8 cellular contexts compared by ENCODE assay signal in the genomic region with DNA sequence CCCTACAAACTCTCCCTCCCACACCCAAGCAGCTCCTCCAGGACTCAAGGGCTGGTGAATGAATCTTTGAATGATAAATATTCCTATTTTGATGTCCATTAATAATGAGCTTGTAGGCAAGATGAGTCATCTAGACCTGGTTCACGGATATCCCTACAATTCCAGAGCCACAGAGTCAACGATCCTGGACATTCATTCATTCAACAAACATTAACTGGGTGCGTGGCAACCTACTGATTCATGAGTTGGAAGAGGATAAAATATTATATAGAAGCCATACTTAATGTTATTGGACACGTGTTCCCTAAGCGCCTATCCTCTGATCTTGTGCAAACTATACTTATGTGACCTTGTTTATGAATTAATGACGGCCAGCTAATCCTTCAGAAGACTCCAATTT. TPM values are rescaled to one million over a fixed set of nuclear protein-coding genes. Genes with fewer than 3 reads are reported as not detected.
DNase-seq lines count a peak whose midpoint lies in the region; ATAC-seq, FAIRE-seq and TF ChIP-seq lines count a peak whose summit lies in the region.
"Had no signal": no experiment of that assay in that cellular context is flagged by ENCODE, and none has a peak within 500 bp of the region (broad histone marks: within the 10 kb centered on the region; RNA-seq: fewer than 3 reads in every experiment).

No MANE protein-coding gene starts in this region.

- TF ChIP-seq RAD21 in HepG2 (CRISPR knock-in tag; IDR thresholded peaks at IDR 0.05): no peak

- peak overlapping the region; percentile 25 to 71 (median 29); a peak in 3 of 6 replicates for H3K4me3 ChIP-seq in HepG2 (replicated peaks in 1 of 3; ENCODE audit: insufficient read depth in 1 of 3, low read depth in 2 of 3, low read length in 3 of 3)
- no peak overlapping the region for H3K4me3 ChIP-seq in right lobe of liver
- peak overlapping the region; percentile 53 to 65 for H3K4me3 ChIP-seq in vagina

- H3K27me3 ChIP-seq in HepG2 (ENCODE audit: control insufficient read depth in 1 of 2, insufficient read depth in 2 of 2, low read length in 2 of 2) (no peaks in the 10 kb centered on the region), right lobe of liver (no peaks in the 10 kb centered on the region), vagina (no peaks in the 10 kb centered on the region)
- H3K27me3 ChIP-seq: uterus had no signal

- no peak for DNase-seq in HepG2 (ENCODE audit: low spot score)
- DNase-seq in right lobe of liver: no peak
- DNase-seq in glutamatergic neuron: no peak
- DNase-seq in vagina (ENCODE audit: extremely low spot score in 2 of 2): no peak
- DNase-seq in stimulated activated CD4-positive, alpha-beta T cell treated with anti-CD3 and anti-CD28 coated beads, Interleukin-12 subunit alpha, Interleukin-12 subunit beta, amount 100 ng/mL, for 4 hours: no peak
- no peak for DNase-seq in NCI-H1694 treated with DMSO at 0.1 percent for 48 hours (lab: John Stamatoyannopoulos, UW)

- ATAC-seq in HepG2 (no peak), right lobe of liver (no peak)

- H4K20me1 ChIP-seq in HepG2 (ENCODE audit: insufficient read depth, low read length): no peaks in the 10 kb centered on the region

- peaks cover 2% of the 10 kb centered on the region for H3K79me2 ChIP-seq in HepG2 (ENCODE audit: insufficient read depth, low read length)

- H3K27ac ChIP-seq in HepG2 (ENCODE audit: extremely low read length, insufficient read depth, low read length): no peak overlapping the region
- H3K27ac ChIP-seq in right lobe of liver: no peak overlapping the region
- H3K27ac ChIP-seq in vagina: no peak overlapping the region

- no peaks in the 10 kb centered on the region for H3K36me3 Mint-ChIP-seq in glutamatergic neuron (ENCODE audit: unreplicated experiment)

- TF ChIP-seq CTCF in HepG2 (CRISPR knock-in tag; IDR thresholded peaks at IDR 0.05): no peak
- TF ChIP-seq CTCF in right lobe of liver (IDR thresholded peaks at IDR 0.05): no peak
- no peak for TF ChIP-seq CTCF in glutamatergic neuron (IDR thresholded peaks at IDR 0.05; ENCODE audit: partially characterized antibody, unreplicated experiment)
- no peak for TF ChIP-seq CTCF in vagina (IDR thresholded peaks at IDR 0.05)

- H3K4me1 ChIP-seq in HepG2 (ENCODE audit: insufficient read depth, low read length): peaks cover 71% of the 10 kb centered on the region
- H3K4me1 ChIP-seq in right lobe of liver: peaks cover 0 to 13% (median under 1%) of the 10 kb centered on the region in 4 donors
- peaks cover 11% of the 10 kb centered on the region for H3K4me1 ChIP-seq in vagina
- H3K4me1 ChIP-seq: uterus had no signal

- H3K9me3 Mint-ChIP-seq in glutamatergic neuron (ENCODE audit: unreplicated experiment): no peaks in the 10 kb centered on the region

- in situ Hi-C loops in HepG2 (cut with HindIII; ENCODE audit: extremely low pct_ligation_motif_present, low pct_unique_long_range_greater_than_20kb): no loop called here

- H3K9ac ChIP-seq in HepG2 (ENCODE audit: insufficient read depth, low read depth, low read length): peak overlapping the region; percentile 61; the same call in 1 of the 2 replicates

- CTCF ChIA-PET in HepG2 (lab: Yijun Ruan, JAX; ENCODE audit: low intra/inter-chr PET ratio, low total read pairs): no interaction called here

- no peaks in the 10 kb centered on the region for H3K9me3 ChIP-seq in HepG2 (ENCODE audit: low read length)
- no peaks in the 10 kb centered on the region for H3K9me3 ChIP-seq in right lobe of liver
- no peaks in the 10 kb centered on the region for H3K9me3 ChIP-seq in vagina
- H3K9me3 ChIP-seq: uterus had no signal

- H3K4me2 ChIP-seq in HepG2 (ENCODE audit: low read depth, low read length): peak overlapping the region; percentile 81

- TF ChIP-seq EP300 in HepG2 (IDR thresholded peaks at IDR 0.05; ENCODE audit: low read depth in 2 of 2, low read length in 2 of 2) (no peak; a peak in 1 of 4 replicates), HepG2 (CRISPR knock-in tag; IDR thresholded peaks at IDR 0.05; ENCODE audit: borderline replicate concordance) (no peak)

- H2AFZ ChIP-seq in HepG2 (ENCODE audit: low read length): peak overlapping the region; percentile 48

- intact Hi-C loops in HepG2 (cut with micrococcal nuclease; ENCODE audit: unreplicated experiment) (no loop called here), right lobe of liver (cut with DNase I) (no loop called here), vagina (cut with DNase I) (no loop called here)

- no TSS peak for BruUV-seq in HepG2 (replicated peaks; lab: Mats Ljungman, UMichigan)

- peak overlapping the region; percentile 1 for H3K27ac Mint-ChIP-seq in glutamatergic neuron (ENCODE audit: unreplicated experiment)

- 40% methylated on average over 6 of the region's 6 CpGs for whole genome bisulfite sequencing in HepG2 (ENCODE audit: low lambda C conversion rate)
- WGBS in right lobe of liver (ENCODE audit: insufficient coverage, low coverage, low lambda C conversion rate, missing lambda C conversion rate): 46% methylated on average over 6 of the region's 6 CpGs

- H3K36me3 ChIP-seq in HepG2 (replicated peaks in 1 of 2; ENCODE audit: control insufficient read depth in 1 of 2, insufficient read depth in 2 of 2, low read length in 2 of 2): no peaks in the 10 kb centered on the region
- no peaks in the 10 kb centered on the region for H3K36me3 ChIP-seq in right lobe of liver
- H3K36me3 ChIP-seq in vagina: no peaks in the 10 kb centered on the region
- H3K36me3 ChIP-seq: uterus had no signal

- FAIRE-seq in HepG2 (lab: Jason Lieb, UNC): no peak

- peaks cover 11% of the 10 kb centered on the region for H3K27me3 Mint-ChIP-seq in glutamatergic neuron (ENCODE audit: unreplicated experiment)

- H3K4me1 Mint-ChIP-seq in glutamatergic neuron (ENCODE audit: low read depth, unreplicated experiment): peaks cover 3% of the 10 kb centered on the region

- H3K4me3 Mint-ChIP-seq in glutamatergic neuron (ENCODE audit: unreplicated experiment): peak overlapping the region; percentile 77

- no peak for TF ChIP-seq POLR2A in HepG2 (IDR thresholded peaks at IDR 0.05; ENCODE audit: insufficient read depth in 1 of 2, low read depth in 2 of 2, low read length in 2 of 2)
- no peak for TF ChIP-seq POLR2A in right lobe of liver (IDR thresholded peaks at IDR 0.05)
- TF ChIP-seq POLR2A in vagina (IDR thresholded peaks at IDR 0.05): no peak

- POLR2A ChIA-PET in HepG2 (lab: Yijun Ruan, JAX): interaction anchor here (0.7 to 1.9 kb wide), 6 partner anchors 11 to 294 kb away, joined by 3 to 8 read pairs (median 3); no protein-coding TSS in a partner anchor

RNA-seq across cellular contexts. Expression of a gene that starts 0.4 kb away (rescaled TPM):
- total RNA-seq in HepG2 (2016; rRNA removed; fragmentation: Illumina TruSeq; extraction: Trizol): 2.2 and 2.4 TPM in 2 replicates
- total RNA-seq in HepG2 (2016; cell fraction: cytosol; rRNA removed; fragmentation: Illumina TruSeq; extraction: Trizol; ENCODE audit: low read depth): 0.30 and 0.44 TPM in 2 replicates
- 1.8 and 1.9 TPM in 2 replicates for total RNA-seq in HepG2 (2016; cell fraction: insoluble cytoplasmic fraction; rRNA removed; fragmentation: Illumina TruSeq; extraction: Trizol)
- 1.2 and 1.4 TPM in 2 replicates for total RNA-seq in HepG2 (2016; cell fraction: membrane; rRNA removed; fragmentation: Illumina TruSeq; extraction: Trizol)
- 2.6 and 3.1 TPM in 2 replicates for total RNA-seq in HepG2 (2016; cell fraction: nucleus; rRNA removed; fragmentation: Illumina TruSeq; extraction: Trizol)
- 2.4 and 3.0 TPM in 2 replicates for polyA plus RNA-seq in HepG2 (2011; rRNA removed)
- 2.3 and 2.6 TPM in 2 replicates for polyA plus RNA-seq in HepG2 (2011; cell fraction: cytosol; rRNA removed)
- 3.9 and 4.1 TPM in 2 replicates for polyA plus RNA-seq in HepG2 (2011; cell fraction: nucleus; rRNA removed)
- 1.4 and 1.9 TPM in 2 replicates for polyA plus RNA-seq in HepG2 (2012)
- 0.21 and 0.70 TPM in 2 replicates for polyA plus RNA-seq in HepG2 (2016; cell fraction: cytosol; fragmentation: Illumina TruSeq; extraction: Trizol; ENCODE audit: low read depth)
- polyA plus RNA-seq in HepG2 (2016; cell fraction: insoluble cytoplasmic fraction; fragmentation: Illumina TruSeq; extraction: Trizol; ENCODE audit: low read depth): 2.0 and 2.3 TPM in 2 replicates
- polyA plus RNA-seq in HepG2 (2016; cell fraction: membrane; fragmentation: Illumina TruSeq; extraction: Trizol; ENCODE audit: low read depth): 0.58 and 1.0 TPM in 2 replicates
- polyA plus RNA-seq in HepG2 (2016; cell fraction: nucleus; fragmentation: Illumina TruSeq; extraction: Trizol; ENCODE audit: insufficient read depth, low read depth): 2.1 and 2.3 TPM in 2 replicates
- polyA minus RNA-seq in HepG2 (2011; rRNA and poly(A)+ RNA removed; ENCODE audit: low replicate concordance): 0.49 and 8.2 TPM in 2 replicates
- 3.3 and 4.7 TPM in 2 replicates for polyA minus RNA-seq in HepG2 (2011; cell fraction: cytosol; rRNA and poly(A)+ RNA removed)
- polyA minus RNA-seq in HepG2 (2011; cell fraction: nucleus; rRNA and poly(A)+ RNA removed): 10.0 and 11.3 TPM in 2 replicates
- 1 to 10 TPM in 2 of 6 experiments, under 1 TPM in 4; 0.59 to 3.7 (median 0.85) TPM for total RNA-seq in right lobe of liver
- total RNA-seq in glutamatergic neuron (ENCODE audit: unreplicated experiment): 5.5 TPM
- total RNA-seq in vagina: 1.7 TPM

RNA-seq across cellular contexts. Expression of a gene that starts 28.6 kb away (rescaled TPM):
- total RNA-seq in HepG2 (2016; rRNA removed; fragmentation: Illumina TruSeq; extraction: Trizol): 0.11 TPM in 1 of 2 replicates, not detected in the other
- not detected in 2 replicates for total RNA-seq in HepG2 (2016; cell fraction: cytosol; rRNA removed; fragmentation: Illumina TruSeq; extraction: Trizol; ENCODE audit: low read depth)
- not detected in 2 replicates for total RNA-seq in HepG2 (2016; cell fraction: insoluble cytoplasmic fraction; rRNA removed; fragmentation: Illumina TruSeq; extraction: Trizol)
- not detected in 2 replicates for total RNA-seq in HepG2 (2016; cell fraction: membrane; rRNA removed; fragmentation: Illumina TruSeq; extraction: Trizol)
- not detected in 2 replicates for total RNA-seq in HepG2 (2016; cell fraction: nucleus; rRNA removed; fragmentation: Illumina TruSeq; extraction: Trizol)
- polyA plus RNA-seq in HepG2 (2011; rRNA removed): 0.13 TPM in 1 of 2 replicates, not detected in the other
- not detected in 2 replicates for polyA plus RNA-seq in HepG2 (2011; cell fraction: cytosol; rRNA removed)
- polyA plus RNA-seq in HepG2 (2011; cell fraction: nucleus; rRNA removed): 0.17 TPM in 1 of 2 replicates, not detected in the other
- 0.11 TPM in 1 of 2 replicates, not detected in the other for polyA plus RNA-seq in HepG2 (2012)
- not detected in 2 replicates for polyA plus RNA-seq in HepG2 (2016; cell fraction: cytosol; fragmentation: Illumina TruSeq; extraction: Trizol; ENCODE audit: low read depth)
- not detected in 2 replicates for polyA plus RNA-seq in HepG2 (2016; cell fraction: insoluble cytoplasmic fraction; fragmentation: Illumina TruSeq; extraction: Trizol; ENCODE audit: low read depth)
- 0.16 TPM in 1 of 2 replicates, not detected in the other for polyA plus RNA-seq in HepG2 (2016; cell fraction: membrane; fragmentation: Illumina TruSeq; extraction: Trizol; ENCODE audit: low read depth)
- 0.33 TPM in 1 of 2 replicates, not detected in the other for polyA plus RNA-seq in HepG2 (2016; cell fraction: nucleus; fragmentation: Illumina TruSeq; extraction: Trizol; ENCODE audit: insufficient read depth, low read depth)
- polyA minus RNA-seq in HepG2 (2011; rRNA and poly(A)+ RNA removed; ENCODE audit: low replicate concordance): 0.20 TPM in 1 of 2 replicates, not detected in the other
- not detected in 2 replicates for polyA minus RNA-seq in HepG2 (2011; cell fraction: cytosol; rRNA and poly(A)+ RNA removed)
- not detected in 2 replicates for polyA minus RNA-seq in HepG2 (2011; cell fraction: nucleus; rRNA and poly(A)+ RNA removed)
- not detected for total RNA-seq in right lobe of liver
- total RNA-seq in glutamatergic neuron (ENCODE audit: unreplicated experiment): not detected
- total RNA-seq in vagina: not detected
- total RNA-seq: T-helper 1 cell treated with Interleukin-12 subunit alpha and Interleukin-12 subunit beta and Interleukin-4 antibody, amounts not matched to agents 30 ng/mL and 1 ng/mL, for 36 hours; uterus had no signal

RNA-seq across cellular contexts. Expression of a gene that starts 49.4 kb away (rescaled TPM):
- 0.46 and 0.82 TPM in 2 replicates for total RNA-seq in HepG2 (2016; rRNA removed; fragmentation: Illumina TruSeq; extraction: Trizol)
- total RNA-seq in HepG2 (2016; cell fraction: cytosol; rRNA removed; fragmentation: Illumina TruSeq; extraction: Trizol; ENCODE audit: low read depth): 0.26 and 0.40 TPM in 2 replicates
- total RNA-seq in HepG2 (2016; cell fraction: insoluble cytoplasmic fraction; rRNA removed; fragmentation: Illumina TruSeq; extraction: Trizol): 0.62 and 0.93 TPM in 2 replicates
- total RNA-seq in HepG2 (2016; cell fraction: membrane; rRNA removed; fragmentation: Illumina TruSeq; extraction: Trizol): 0.37 and 0.83 TPM in 2 replicates
- total RNA-seq in HepG2 (2016; cell fraction: nucleus; rRNA removed; fragmentation: Illumina TruSeq; extraction: Trizol): 1.1 and 1.3 TPM in 2 replicates
- 4.1 and 4.5 TPM in 2 replicates for polyA plus RNA-seq in HepG2 (2011; rRNA removed)
- 4.5 and 6.1 TPM in 2 replicates for polyA plus RNA-seq in HepG2 (2011; cell fraction: cytosol; rRNA removed)
- polyA plus RNA-seq in HepG2 (2011; cell fraction: nucleus; rRNA removed): 9.6 and 13.9 TPM in 2 replicates
- polyA plus RNA-seq in HepG2 (2012): 0.48 and 0.80 TPM in 2 replicates
- 0.21 and 0.37 TPM in 2 replicates for polyA plus RNA-seq in HepG2 (2016; cell fraction: cytosol; fragmentation: Illumina TruSeq; extraction: Trizol; ENCODE audit: low read depth)
- 0.58 and 0.71 TPM in 2 replicates for polyA plus RNA-seq in HepG2 (2016; cell fraction: insoluble cytoplasmic fraction; fragmentation: Illumina TruSeq; extraction: Trizol; ENCODE audit: low read depth)
- 0.35 and 0.43 TPM in 2 replicates for polyA plus RNA-seq in HepG2 (2016; cell fraction: membrane; fragmentation: Illumina TruSeq; extraction: Trizol; ENCODE audit: low read depth)
- 1.0 and 1.6 TPM in 2 replicates for polyA plus RNA-seq in HepG2 (2016; cell fraction: nucleus; fragmentation: Illumina TruSeq; extraction: Trizol; ENCODE audit: insufficient read depth, low read depth)
- 14.4 TPM in 1 of 2 replicates, not detected in the other for polyA minus RNA-seq in HepG2 (2011; rRNA and poly(A)+ RNA removed; ENCODE audit: low replicate concordance)
- 3.1 and 3.4 TPM in 2 replicates for polyA minus RNA-seq in HepG2 (2011; cell fraction: cytosol; rRNA and poly(A)+ RNA removed)
- polyA minus RNA-seq in HepG2 (2011; cell fraction: nucleus; rRNA and poly(A)+ RNA removed): 3.7 and 6.6 TPM in 2 replicates
- total RNA-seq in right lobe of liver: under 1 TPM; 0.20 to 0.59 (median 0.28) TPM
- 16.6 TPM for total RNA-seq in glutamatergic neuron (ENCODE audit: unreplicated experiment)
- 24.1 TPM for total RNA-seq in vagina

RNA-seq across cellular contexts. Expression of a gene that starts 55.3 kb away (rescaled TPM):
- 149 and 215 TPM in 2 replicates for total RNA-seq in HepG2 (2016; rRNA removed; fragmentation: Illumina TruSeq; extraction: Trizol)
- 8.8 and 12.3 TPM in 2 replicates for total RNA-seq in HepG2 (2016; cell fraction: cytosol; rRNA removed; fragmentation: Illumina TruSeq; extraction: Trizol; ENCODE audit: low read depth)
- 152 and 207 TPM in 2 replicates for total RNA-seq in HepG2 (2016; cell fraction: insoluble cytoplasmic fraction; rRNA removed; fragmentation: Illumina TruSeq; extraction: Trizol)
- 25.6 and 27.8 TPM in 2 replicates for total RNA-seq in HepG2 (2016; cell fraction: membrane; rRNA removed; fragmentation: Illumina TruSeq; extraction: Trizol)
- total RNA-seq in HepG2 (2016; cell fraction: nucleus; rRNA removed; fragmentation: Illumina TruSeq; extraction: Trizol): 84.5 and 106 TPM in 2 replicates
- polyA plus RNA-seq in HepG2 (2011; rRNA removed): 62.3 and 67.3 TPM in 2 replicates
- polyA plus RNA-seq in HepG2 (2011; cell fraction: cytosol; rRNA removed): 38.2 and 50.1 TPM in 2 replicates
- 56.2 and 66.5 TPM in 2 replicates for polyA plus RNA-seq in HepG2 (2011; cell fraction: nucleus; rRNA removed)
- 86.8 and 88.0 TPM in 2 replicates for polyA plus RNA-seq in HepG2 (2012)
- 5.2 and 6.0 TPM in 2 replicates for polyA plus RNA-seq in HepG2 (2016; cell fraction: cytosol; fragmentation: Illumina TruSeq; extraction: Trizol; ENCODE audit: low read depth)
- polyA plus RNA-seq in HepG2 (2016; cell fraction: insoluble cytoplasmic fraction; fragmentation: Illumina TruSeq; extraction: Trizol; ENCODE audit: low read depth): 160 and 163 TPM in 2 replicates
- 12.6 and 13.0 TPM in 2 replicates for polyA plus RNA-seq in HepG2 (2016; cell fraction: membrane; fragmentation: Illumina TruSeq; extraction: Trizol; ENCODE audit: low read depth)
- 104 and 108 TPM in 2 replicates for polyA plus RNA-seq in HepG2 (2016; cell fraction: nucleus; fragmentation: Illumina TruSeq; extraction: Trizol; ENCODE audit: insufficient read depth, low read depth)
- polyA minus RNA-seq in HepG2 (2011; rRNA and poly(A)+ RNA removed; ENCODE audit: low replicate concordance): 50.1 and 167 TPM in 2 replicates
- 37.3 and 43.9 TPM in 2 replicates for polyA minus RNA-seq in HepG2 (2011; cell fraction: cytosol; rRNA and poly(A)+ RNA removed)
- polyA minus RNA-seq in HepG2 (2011; cell fraction: nucleus; rRNA and poly(A)+ RNA removed): 50.2 and 79.2 TPM in 2 replicates
- total RNA-seq in right lobe of liver: 10 to 100 TPM; 47.8 to 74.0 (median 63.6) TPM
- 257 TPM for total RNA-seq in glutamatergic neuron (ENCODE audit: unreplicated experiment)
- 109 TPM for total RNA-seq in vagina

RNA-seq across cellular contexts. Expression of a gene that starts 55.4 kb away (rescaled TPM):
- total RNA-seq in HepG2 (2016; rRNA removed; fragmentation: Illumina TruSeq; extraction: Trizol) (19.0 and 19.3 TPM in 2 replicates), right lobe of liver (1 to 10 TPM; 2.6 to 8.2 (median 5.3) TPM), glutamatergic neuron (ENCODE audit: unreplicated experiment) (45.7 TPM), vagina (18.9 TPM)
- total RNA-seq in HepG2 (2016; cell fraction: cytosol; rRNA removed; fragmentation: Illumina TruSeq; extraction: Trizol; ENCODE audit: low read depth): 6.4 and 9.9 TPM in 2 replicates
- total RNA-seq in HepG2 (2016; cell fraction: insoluble cytoplasmic fraction; rRNA removed; fragmentation: Illumina TruSeq; extraction: Trizol): 18.3 and 20.8 TPM in 2 replicates
- 10.0 and 10.1 TPM in 2 replicates for total RNA-seq in HepG2 (2016; cell fraction: membrane; rRNA removed; fragmentation: Illumina TruSeq; extraction: Trizol)
- total RNA-seq in HepG2 (2016; cell fraction: nucleus; rRNA removed; fragmentation: Illumina TruSeq; extraction: Trizol): 14.3 and 16.2 TPM in 2 replicates
- polyA plus RNA-seq in HepG2 (2011; rRNA removed): 9.6 and 11.9 TPM in 2 replicates
- 14.3 and 18.1 TPM in 2 replicates for polyA plus RNA-seq in HepG2 (2011; cell fraction: cytosol; rRNA removed)
- 13.5 TPM in 2 replicates for polyA plus RNA-seq in HepG2 (2011; cell fraction: nucleus; rRNA removed)
- 8.0 and 11.2 TPM in 2 replicates for polyA plus RNA-seq in HepG2 (2012)
- polyA plus RNA-seq in HepG2 (2016; cell fraction: cytosol; fragmentation: Illumina TruSeq; extraction: Trizol; ENCODE audit: low read depth): 5.6 and 7.8 TPM in 2 replicates
- polyA plus RNA-seq in HepG2 (2016; cell fraction: insoluble cytoplasmic fraction; fragmentation: Illumina TruSeq; extraction: Trizol; ENCODE audit: low read depth): 12.7 and 14.3 TPM in 2 replicates
- polyA plus RNA-seq in HepG2 (2016; cell fraction: membrane; fragmentation: Illumina TruSeq; extraction: Trizol; ENCODE audit: low read depth): 5.7 and 8.7 TPM in 2 replicates
- polyA plus RNA-seq in HepG2 (2016; cell fraction: nucleus; fragmentation: Illumina TruSeq; extraction: Trizol; ENCODE audit: insufficient read depth, low read depth): 26.6 and 29.4 TPM in 2 replicates
- polyA minus RNA-seq in HepG2 (2011; rRNA and poly(A)+ RNA removed; ENCODE audit: low replicate concordance): 5.1 and 14.3 TPM in 2 replicates
- polyA minus RNA-seq in HepG2 (2011; cell fraction: cytosol; rRNA and poly(A)+ RNA removed): 2.7 and 3.1 TPM in 2 replicates
- polyA minus RNA-seq in HepG2 (2011; cell fraction: nucleus; rRNA and poly(A)+ RNA removed): 5.5 and 8.3 TPM in 2 replicates

Comparison
In these comparisons a context has a peak if more than half of its experiments do, and no peak if none do; other contexts are left out.
1. H3K4me3 ChIP-seq: peak in HepG2 (3 of 3) and vagina (2 of 2); none in right lobe of liver (0 of 3).